ENCODE assay signal across 9 cellular contexts in genomic region chr19:48512504-48513288, GRCh38. TPM values are rescaled to one million over a fixed set of nuclear protein-coding genes. Genes with fewer than 3 reads are reported as not detected.
DNase-seq lines count a peak whose midpoint lies in the region; ATAC-seq, FAIRE-seq and TF ChIP-seq lines count a peak whose summit lies in the region.
"Had no signal": no experiment of that assay in that cellular context is flagged by ENCODE, and none has a peak within 500 bp of the region (broad histone marks: within the 10 kb centered on the region; RNA-seq: fewer than 3 reads in every experiment).

No MANE protein-coding gene starts in this region.

- H3K9ac ChIP-seq in HUES64 (ENCODE audit: low read depth, low read length): no peak overlapping the region
- H3K9ac ChIP-seq in neural progenitor cell: no peak overlapping the region

- TF ChIP-seq POLR2A in H54 (IDR thresholded peaks at IDR 0.05; ENCODE audit: low read depth, low read length): no peak

- no peak for TF ChIP-seq CTCF in DOHH2 (IDR thresholded peaks at IDR 0.05; ENCODE audit: low read depth, low read length, poor library complexity, severe bottlenecking)
- no peak for TF ChIP-seq CTCF in neural progenitor cell (IDR thresholded peaks at IDR 0.05)

- H4K20me1 ChIP-seq in DOHH2 (ENCODE audit: control insufficient read depth, insufficient read depth, low read depth, low read length): peaks cover 2% of the 10 kb centered on the region; the same call in 1 of the 2 replicates
- H4K20me1 ChIP-seq in neural progenitor cell (ENCODE audit: low read depth): no peaks in the 10 kb centered on the region

- 62% methylated on average over 19 of the region's 19 CpGs for WGBS in HUES64

- H2AFZ ChIP-seq in neural progenitor cell (replicated peaks): no peak overlapping the region

- H3K27ac ChIP-seq in DOHH2 (ENCODE audit: low read depth, low read length) (no peak overlapping the region), HUES64 (ENCODE audit: low read depth, low read length) (no peak overlapping the region), neural progenitor cell (no peak overlapping the region)

- no peaks in the 10 kb centered on the region for H3K36me3 ChIP-seq in DOHH2 (ENCODE audit: control insufficient read depth, low read length)
- H3K36me3 ChIP-seq in HUES64 (ENCODE audit: insufficient read depth, low read length): no peaks in the 10 kb centered on the region
- no peaks in the 10 kb centered on the region for H3K36me3 ChIP-seq in neural progenitor cell

- no peak overlapping the region for H3K4me3 Mint-ChIP-seq in central memory CD8-positive, alpha-beta T cell
- H3K4me3 Mint-ChIP-seq in neural progenitor cell: no peak overlapping the region

- H3K9me3 ChIP-seq in DOHH2 (ENCODE audit: control insufficient read depth, insufficient read depth, low read length) (no peaks in the 10 kb centered on the region), HUES64 (ENCODE audit: insufficient read depth, low read depth, low read length) (no peaks in the 10 kb centered on the region), neural progenitor cell (ENCODE audit: low read depth) (no peaks in the 10 kb centered on the region)

- no peaks in the 10 kb centered on the region for H3K9me3 Mint-ChIP-seq in central memory CD8-positive, alpha-beta T cell
- H3K9me3 Mint-ChIP-seq in neural progenitor cell: no peaks in the 10 kb centered on the region

- DNase-seq in central memory CD8-positive, alpha-beta T cell (ENCODE audit: low spot score in 2 of 2): no peak
- DNase-seq in neural progenitor cell (ENCODE audit: low spot score): peak; percentile 1
- no peak for DNase-seq in DMS53 treated with DMSO at 0.1 percent for 48 hours (lab: John Stamatoyannopoulos, UW; ENCODE audit: unreplicated experiment)
- no peak for DNase-seq in H54 (ENCODE audit: insufficient read length, low spot score)
- DNase-seq: left cardiac atrium had no signal

- peaks cover 16% of the 10 kb centered on the region for H3K4me1 Mint-ChIP-seq in central memory CD8-positive, alpha-beta T cell
- peaks cover 30% of the 10 kb centered on the region for H3K4me1 Mint-ChIP-seq in neural progenitor cell

- H3K4me2 ChIP-seq in DOHH2 (ENCODE audit: low read length) (peak overlapping the region; percentile 80), neural progenitor cell (peak overlapping the region; percentile 91)

- H3K4me3 ChIP-seq in DOHH2 (ENCODE audit: low read length) (peak overlapping the region; percentile 87), HUES64 (ENCODE audit: low read length) (peak overlapping the region; percentile 64; the same call in 1 of the 2 replicates), neural progenitor cell (peak overlapping the region; percentile 81)

- peaks cover 6% of the 10 kb centered on the region for H3K36me3 Mint-ChIP-seq in central memory CD8-positive, alpha-beta T cell (ENCODE audit: insufficient read depth)
- no peaks in the 10 kb centered on the region for H3K36me3 Mint-ChIP-seq in neural progenitor cell

- no peaks in the 10 kb centered on the region for H3K9me2 ChIP-seq in DOHH2 (replicated peaks; ENCODE audit: control insufficient read depth, low read length)

- FAIRE-seq in H54 (lab: Jason Lieb, UNC): no peak

- H3K4me1 ChIP-seq in DOHH2 (ENCODE audit: control insufficient read depth, low read length) (peaks cover 32% of the 10 kb centered on the region), HUES64 (ENCODE audit: insufficient read depth, low read length) (no peaks in the 10 kb centered on the region; the same call in 1 of the 2 replicates), neural progenitor cell (no peaks in the 10 kb centered on the region)

- no peak overlapping the region for H3K27ac Mint-ChIP-seq in central memory CD8-positive, alpha-beta T cell (ENCODE audit: low read depth)
- no peak overlapping the region for H3K27ac Mint-ChIP-seq in neural progenitor cell

- H3F3A ChIP-seq in DOHH2 (ENCODE audit: control insufficient read depth, insufficient read depth): peaks cover 16% of the 10 kb centered on the region
- peaks cover 30% of the 10 kb centered on the region for H3F3A ChIP-seq in neural progenitor cell (ENCODE audit: low read depth)

- peak; percentile 11 for ATAC-seq in central memory CD8-positive, alpha-beta T cell (replicated peaks; ENCODE audit: extremely low read depth, poor library complexity, severe bottlenecking)
- ATAC-seq in HG02763 (IDR thresholded peaks at IDR 0.05; ENCODE audit: unreplicated experiment) (no peak), GM19455 (IDR thresholded peaks at IDR 0.05; ENCODE audit: unreplicated experiment) (no peak)

- H3K79me2 ChIP-seq in DOHH2 (ENCODE audit: control insufficient read depth, low read length) (no peaks in the 10 kb centered on the region), neural progenitor cell (ENCODE audit: low read depth) (no peaks in the 10 kb centered on the region)

- no peaks in the 10 kb centered on the region for H3K27me3 Mint-ChIP-seq in central memory CD8-positive, alpha-beta T cell
- H3K27me3 Mint-ChIP-seq in neural progenitor cell (ENCODE audit: insufficient read depth, low read depth): peaks cover 12% of the 10 kb centered on the region

- H3K27me3 ChIP-seq in DOHH2 (ENCODE audit: control insufficient read depth, low read length): peaks cover 9% of the 10 kb centered on the region
- peaks cover 18% of the 10 kb centered on the region for H3K27me3 ChIP-seq in HUES64 (ENCODE audit: insufficient read depth, low read length)
- H3K27me3 ChIP-seq in neural progenitor cell: peaks cover 30% of the 10 kb centered on the region

RNA-seq across cellular contexts. Expression of gene LMTK3, which starts 1.1 kb away (rescaled TPM):
- polyA plus RNA-seq in HUES64 (2013, experiment 1 of 2): 4.9 TPM
- 5.5 TPM for polyA plus RNA-seq in HUES64 (2013, experiment 2 of 2)
- 0.02 and 3.5 TPM in 2 replicates for total RNA-seq in neural progenitor cell (ENCODE audit: low replicate concordance)

RNA-seq across cellular contexts. Expression of gene SULT2B1, which starts 39.3 kb away (rescaled TPM):
- polyA plus RNA-seq in HUES64 (2013, experiment 1 of 2): not detected
- polyA plus RNA-seq in HUES64 (2013, experiment 2 of 2): not detected
- total RNA-seq in neural progenitor cell (ENCODE audit: low replicate concordance): 1.6 TPM in 1 of 2 replicates, not detected in the other

RNA-seq across cellular contexts. Expression of gene CYTH2, which starts 43.5 kb away (rescaled TPM):
- polyA plus RNA-seq in HUES64 (2013, experiment 1 of 2): 57.6 TPM
- 48.2 TPM for polyA plus RNA-seq in HUES64 (2013, experiment 2 of 2)
- total RNA-seq in neural progenitor cell (ENCODE audit: low replicate concordance): 50.3 and 107 TPM in 2 replicates

RNA-seq across cellular contexts. Expression of gene KCNJ14, which starts 57.3 kb away (rescaled TPM):
- polyA plus RNA-seq in HUES64 (2013, experiment 1 of 2): 0.45 TPM
- polyA plus RNA-seq in HUES64 (2013, experiment 2 of 2): 0.19 TPM
- total RNA-seq in neural progenitor cell (ENCODE audit: low replicate concordance): 0.69 and 0.74 TPM in 2 replicates
